ENCODE assay signal across 13 cellular contexts in the genomic region with DNA sequence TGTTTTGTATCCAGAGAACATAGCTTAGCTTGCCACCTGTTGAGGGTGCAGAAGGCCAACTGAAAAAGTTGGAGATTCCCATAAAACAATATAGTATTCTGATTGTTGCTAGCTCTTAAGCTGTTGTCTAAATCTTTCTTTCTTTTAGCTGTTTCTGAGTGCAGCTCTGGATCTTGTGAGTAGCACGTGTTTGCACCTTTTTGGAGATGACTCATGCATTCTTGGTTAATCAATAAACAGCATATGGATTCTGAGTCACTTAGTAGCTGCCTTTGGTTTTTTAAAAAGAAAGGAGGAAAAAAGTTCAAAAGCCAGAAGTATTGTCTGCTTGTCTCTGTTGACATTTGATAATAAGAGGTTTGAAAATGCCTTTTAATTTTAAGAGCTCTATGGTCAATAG.
DNase-seq lines count a peak whose midpoint lies in the region; ATAC-seq, FAIRE-seq and TF ChIP-seq lines count a peak whose summit lies in the region.
"Had no signal": no experiment of that assay in that cellular context is flagged by ENCODE, and none has a peak within 500 bp of the region (broad histone marks: within the 10 kb centered on the region; RNA-seq: fewer than 3 reads in every experiment).

No MANE protein-coding gene starts in this region.

- no peaks in the 10 kb centered on the region for H3K9me3 ChIP-seq in HepG2 (ENCODE audit: low read length)
- no peaks in the 10 kb centered on the region for H3K9me3 ChIP-seq in right lobe of liver
- no peaks in the 10 kb centered on the region for H3K9me3 ChIP-seq in body of pancreas

- BruUV-seq in HepG2 (replicated peaks; lab: Mats Ljungman, UMichigan) = no TSS peak

- POLR2A ChIA-PET in HepG2 (lab: Yijun Ruan, JAX) = no interaction called here

- no peak overlapping the region for H2AFZ ChIP-seq in HepG2 (ENCODE audit: low read length)

- H3K4me3 ChIP-seq in HepG2 (replicated peaks in 1 of 3; ENCODE audit: insufficient read depth in 1 of 3, low read depth in 2 of 3, low read length in 3 of 3) (no peak overlapping the region), right lobe of liver (no peak overlapping the region), body of pancreas (no peak overlapping the region)

- FAIRE-seq in HepG2 (lab: Jason Lieb, UNC) = no peak

- CTCF ChIA-PET in HepG2 (lab: Yijun Ruan, JAX; ENCODE audit: low intra/inter-chr PET ratio, low total read pairs) = no interaction called here

- H4K20me1 ChIP-seq in HepG2 (ENCODE audit: insufficient read depth, low read length) = no peaks in the 10 kb centered on the region

- H3K4me1 ChIP-seq in HepG2 (ENCODE audit: insufficient read depth, low read length) = no peaks in the 10 kb centered on the region
- no peaks in the 10 kb centered on the region for H3K4me1 ChIP-seq in right lobe of liver
- peaks cover 6% of the 10 kb centered on the region for H3K4me1 ChIP-seq in body of pancreas

- TF ChIP-seq CTCF in HepG2 (CRISPR knock-in tag; IDR thresholded peaks at IDR 0.05) (no peak), right lobe of liver (IDR thresholded peaks at IDR 0.05) (no peak), body of pancreas (IDR thresholded peaks at IDR 0.05) (no peak)

- in situ Hi-C loops in HepG2 (cut with HindIII; ENCODE audit: extremely low pct_ligation_motif_present, low pct_unique_long_range_greater_than_20kb) = no loop called here

- no peaks in the 10 kb centered on the region for H3K79me2 ChIP-seq in HepG2 (ENCODE audit: insufficient read depth, low read length)

- intact Hi-C loops in HepG2 (cut with micrococcal nuclease; ENCODE audit: unreplicated experiment) (no loop called here), right lobe of liver (cut with DNase I) (no loop called here), body of pancreas (cut with DNase I) (no loop called here)

- DNase-seq in HepG2 (ENCODE audit: low spot score) (peak; percentile 28), right lobe of liver (no peak), body of pancreas (no peak), NCI-H2171 treated with DMSO at 0.1 percent for 48 hours (lab: John Stamatoyannopoulos, UW) (no peak), HK-2 (ENCODE audit: unreplicated experiment) (no peak)
- no peak for DNase-seq in stimulated activated CD4-positive, alpha-beta T cell treated with anti-CD3 and anti-CD28 coated beads, Interleukin-15, amount 100 ng/mL, for 24 hours
- no peak for DNase-seq in activated effector memory CD4-positive, alpha-beta T cell treated with anti-CD3 and anti-CD28 coated beads, Interleukin-2, amount 50 U/mL, for 16 hours
- DNase-seq: activated CD4-positive, alpha-beta T cell treated with anti-CD3 and anti-CD28 coated beads for 4 hours; COR-L47; NCI-H345; stimulated activated CD4-positive, alpha-beta T cell treated with anti-CD3 and anti-CD28 coated beads, Interleukin-12 subunit alpha, Interleukin-12 subunit beta, amount 100 ng/mL, for 4 hours; T-helper 2 cell had no signal

- no peaks in the 10 kb centered on the region for H3K36me3 ChIP-seq in HepG2 (replicated peaks in 1 of 2; ENCODE audit: control insufficient read depth in 1 of 2, insufficient read depth in 2 of 2, low read length in 2 of 2)
- H3K36me3 ChIP-seq in right lobe of liver = no peaks in the 10 kb centered on the region
- no peaks in the 10 kb centered on the region for H3K36me3 ChIP-seq in body of pancreas (replicated peaks in 1 of 2; ENCODE audit: insufficient read depth in 1 of 2, low read depth in 2 of 2)

- TF ChIP-seq EP300 in HepG2 (IDR thresholded peaks at IDR 0.05; ENCODE audit: low read depth in 2 of 2, low read length in 2 of 2) = no peak
- TF ChIP-seq EP300 in HepG2 (CRISPR knock-in tag; IDR thresholded peaks at IDR 0.05; ENCODE audit: borderline replicate concordance) = no peak

- no peak for TF ChIP-seq POLR2A in HepG2 (IDR thresholded peaks at IDR 0.05; ENCODE audit: insufficient read depth in 1 of 2, low read depth in 2 of 2, low read length in 2 of 2)
- TF ChIP-seq POLR2A in right lobe of liver (IDR thresholded peaks at IDR 0.05) = no peak
- no peak for TF ChIP-seq POLR2A in body of pancreas (IDR thresholded peaks at IDR 0.05)

- H3K27me3 ChIP-seq in HepG2 (ENCODE audit: control insufficient read depth in 1 of 2, insufficient read depth in 2 of 2, low read length in 2 of 2) (no peaks in the 10 kb centered on the region), right lobe of liver (no peaks in the 10 kb centered on the region), body of pancreas (no peaks in the 10 kb centered on the region)

- no peak for TF ChIP-seq RAD21 in HepG2 (CRISPR knock-in tag; IDR thresholded peaks at IDR 0.05)

- ATAC-seq in HepG2 (peak; percentile 60; the same call in 2 of the 3 replicates), right lobe of liver (no peak), HG03175 (IDR thresholded peaks at IDR 0.05; ENCODE audit: unreplicated experiment) (peak; percentile 74), body of pancreas (peak; percentile 27)

- H3K9ac ChIP-seq in HepG2 (ENCODE audit: insufficient read depth, low read depth, low read length) = no peak overlapping the region

- WGBS in HepG2 (ENCODE audit: low lambda C conversion rate) = 0% methylated on average over 1 of the region's 1 CpG
- WGBS in right lobe of liver (ENCODE audit: insufficient coverage, low coverage, low lambda C conversion rate, missing lambda C conversion rate) = 10% methylated on average over 1 of the region's 1 CpG
- WGBS in body of pancreas, 2 donors = 9 to 10% methylated on average over 1 of the region's 1 CpG

- H3K4me2 ChIP-seq in HepG2 (ENCODE audit: low read depth, low read length) = no peak overlapping the region

- H3K27ac ChIP-seq in HepG2 (ENCODE audit: extremely low read length, insufficient read depth, low read length) (no peak overlapping the region), right lobe of liver (no peak overlapping the region), body of pancreas (no peak overlapping the region)

TF ChIP-seq in HepG2, 621 proteins besides CTCF, POLR2A, EP300 and RAD21 (continues in another document):
- TF ChIP-seq SP1 (IDR thresholded peaks at IDR 0.05) (no peak), SP1 (CRISPR knock-in tag; IDR thresholded peaks at IDR 0.05) (no peak), ONECUT2 (CRISPR knock-in tag; IDR thresholded peaks at IDR 0.05) (peak; percentile 46; the same call in 1 of the 2 replicates), JUND (CRISPR knock-in tag; IDR thresholded peaks at IDR 0.05) (peak; percentile 72; the same call in 1 of the 2 replicates), ZBTB3 (CRISPR knock-in tag; IDR thresholded peaks at IDR 0.05; ENCODE audit: borderline replicate concordance, low read depth) (no peak), FOSL2 (CRISPR knock-in tag; IDR thresholded peaks at IDR 0.05) (peak; percentile 94), GATAD2A (CRISPR knock-in tag; IDR thresholded peaks at IDR 0.05) (0 out of 2 replicates have a peak, but pooled peaks have one; percentile 50), PAX8 (CRISPR knock-in tag; IDR thresholded peaks at IDR 0.05; ENCODE audit: borderline replicate concordance) (no peak), KLF6 (CRISPR knock-in tag; IDR thresholded peaks at IDR 0.05) (0 out of 2 replicates have a peak, but pooled peaks have one; percentile 18), KAT2B (IDR thresholded peaks at IDR 0.05; ENCODE audit: borderline replicate concordance, low read depth, low read length) (no peak), FOSL1 (CRISPR knock-in tag; IDR thresholded peaks at IDR 0.05; ENCODE audit: borderline replicate concordance) (peak; percentile 86; the same call in 1 of the 2 replicates), ZGPAT (CRISPR knock-in tag; IDR thresholded peaks at IDR 0.05) (no peak), TMF1 (CRISPR knock-in tag; IDR thresholded peaks at IDR 0.05; ENCODE audit: low read depth) (no peak), CCDC6 (CRISPR knock-in tag; IDR thresholded peaks at IDR 0.05) (no peak), SOX6 (IDR thresholded peaks at IDR 0.05) (no peak), SOX6 (CRISPR knock-in tag; IDR thresholded peaks at IDR 0.05) (peak; percentile 45; the same call in 1 of the 2 replicates), RFXAP (CRISPR knock-in tag; IDR thresholded peaks at IDR 0.05; ENCODE audit: borderline replicate concordance) (no peak), MXD4 (CRISPR knock-in tag; IDR thresholded peaks at IDR 0.05) (no peak), SOX5 (CRISPR knock-in tag; IDR thresholded peaks at IDR 0.05; ENCODE audit: borderline replicate concordance) (peak; percentile 46; the same call in 1 of the 2 replicates)
- TF ChIP-seq, protein P1, sequence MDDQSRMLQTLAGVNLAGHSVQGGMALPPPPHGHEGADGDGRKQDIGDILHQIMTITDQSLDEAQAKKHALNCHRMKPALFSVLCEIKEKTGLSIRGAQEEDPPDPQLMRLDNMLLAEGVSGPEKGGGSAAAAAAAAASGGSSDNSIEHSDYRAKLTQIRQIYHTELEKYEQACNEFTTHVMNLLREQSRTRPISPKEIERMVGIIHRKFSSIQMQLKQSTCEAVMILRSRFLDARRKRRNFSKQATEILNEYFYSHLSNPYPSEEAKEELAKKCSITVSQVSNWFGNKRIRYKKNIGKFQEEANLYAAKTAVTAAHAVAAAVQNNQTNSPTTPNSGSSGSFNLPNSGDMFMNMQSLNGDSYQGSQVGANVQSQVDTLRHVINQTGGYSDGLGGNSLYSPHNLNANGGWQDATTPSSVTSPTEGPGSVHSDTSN (CRISPR knock-in tag; IDR thresholded peaks at IDR 0.05; ENCODE audit: borderline replicate concordance) = no peak
- TF ChIP-seq, protein P2, sequence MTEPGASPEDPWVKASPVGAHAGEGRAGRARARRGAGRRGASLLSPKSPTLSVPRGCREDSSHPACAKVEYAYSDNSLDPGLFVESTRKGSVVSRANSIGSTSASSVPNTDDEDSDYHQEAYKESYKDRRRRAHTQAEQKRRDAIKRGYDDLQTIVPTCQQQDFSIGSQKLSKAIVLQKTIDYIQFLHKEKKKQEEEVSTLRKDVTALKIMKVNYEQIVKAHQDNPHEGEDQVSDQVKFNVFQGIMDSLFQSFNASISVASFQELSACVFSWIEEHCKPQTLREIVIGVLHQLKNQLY (CRISPR knock-in tag; IDR thresholded peaks at IDR 0.05) = 0 out of 2 replicates have a peak, but pooled peaks have one; percentile 46

Comparison
In these comparisons a context has a peak if more than half of its experiments do, and no peak if none do; other contexts are left out.
1. ATAC-seq: peak in HepG2 (single experiment), HG03175 (single experiment) and body of pancreas (single experiment); none in right lobe of liver (0 of 4).